In genomic region chr7:66352071-66352470, GRCh38 we compare ENCODE assay signal across 13 cellular contexts.
DNase-seq lines count a peak whose midpoint lies in the region; ATAC-seq and TF ChIP-seq lines count a peak whose summit lies in the region.
"Had no signal": no experiment of that assay in that cellular context is flagged by ENCODE, and none has a peak within 500 bp of the region (broad histone marks: within the 10 kb centered on the region; RNA-seq: fewer than 3 reads in every experiment).

No MANE protein-coding gene starts in this region.

- 7 to 10% methylated on average over 4 of the region's 4 CpGs for WGBS in aorta, 2 donors

- intact Hi-C loops in aorta (cut with DNase I) = loop anchor here in 1 of 2 donors (5.0 kb wide), 1 partner anchor 145 kb away; the partner anchor contains the start of gene TPST1
- intact Hi-C loops in activated T-helper 2 cell treated with anti-CD3 and anti-CD28 coated beads, Interferon-gamma antibody, Interleukin-2, Interleukin-4, amounts not matched to agents 10 μg/mL and 5 μg/mL and 100 μg/mL, durations not matched to agents 14 hours and 24 hours and 36 hours (cut with micrococcal nuclease) = no loop called here

- DNase-seq in EL (peak; percentile 23), RWPE1 (ENCODE audit: low spot score) (peak; percentile 19), epithelial cell of proximal tubule (ENCODE audit: low read depth) (peak; percentile 20), aorta (no peak), NCI-H1092 (lab: John Stamatoyannopoulos, UW) (no peak)
- no peak for DNase-seq in activated T-helper 2 cell treated with anti-CD3 and anti-CD28 coated beads, Interferon-gamma antibody, Interleukin-2, Interleukin-4, amounts not matched to agents 10 μg/mL and 5 μg/mL and 100 μg/mL, durations not matched to agents 14 hours and 24 hours and 36 hours (ENCODE audit: low spot score)
- DNase-seq: activated T-cell treated with anti-CD3 and anti-CD28 coated beads, Interleukin-2, amount 50 U/mL, for 4 hours; DMS 273 treated with DMSO at 0.1 percent for 48 hours; NCI-H1417 treated with DMSO at 0.1 percent for 48 hours had no signal

- no peak overlapping the region for H3K27ac Mint-ChIP-seq in activated T-helper 2 cell treated with anti-CD3 and anti-CD28 coated beads, Interferon-gamma antibody, Interleukin-2, Interleukin-4, amounts not matched to agents 10 μg/mL and 5 μg/mL and 100 μg/mL, durations not matched to agents 14 hours and 24 hours and 36 hours
- H3K27ac Mint-ChIP-seq: natural killer cell treated with Interleukin-12 subunit alpha and Interleukin-12 subunit beta and Interleukin-15 and Interleukin-18, amount 100 ng/mL, for 72 hours had no signal

- H3K27me3 ChIP-seq in muscle layer of duodenum (ENCODE audit: low read depth, low read length) (no peaks in the 10 kb centered on the region), aorta (ENCODE audit: control insufficient read depth in 1 of 2, insufficient read depth in 2 of 2, low read length in 1 of 2) (no peaks in the 10 kb centered on the region)

- H3K4me3 ChIP-seq in epithelial cell of proximal tubule (ENCODE audit: low read depth, low read length) (peak overlapping the region; percentile 18), muscle layer of duodenum (ENCODE audit: low read depth in 1 of 2, low read length in 2 of 2) (no peak overlapping the region), aorta (ENCODE audit: low read length in 2 of 2) (no peak overlapping the region)

- POLR2A ChIA-PET in RWPE1 (lab: Yijun Ruan, JAX; ENCODE audit: low non-redundant PET) = no interaction called here

- no peaks in the 10 kb centered on the region for H3K36me3 ChIP-seq in muscle layer of duodenum (ENCODE audit: control insufficient read depth in 1 of 2, insufficient read depth in 2 of 2, low read length in 2 of 2)
- H3K36me3 ChIP-seq in aorta (ENCODE audit: control insufficient read depth in 1 of 2, insufficient read depth in 2 of 2, low read length in 1 of 2) = no peaks in the 10 kb centered on the region

- no peaks in the 10 kb centered on the region for H3K27me3 Mint-ChIP-seq in activated T-helper 2 cell treated with anti-CD3 and anti-CD28 coated beads, Interferon-gamma antibody, Interleukin-2, Interleukin-4, amounts not matched to agents 10 μg/mL and 5 μg/mL and 100 μg/mL, durations not matched to agents 14 hours and 24 hours and 36 hours (ENCODE audit: low read depth)

- H3K4me3 Mint-ChIP-seq in activated T-helper 2 cell treated with anti-CD3 and anti-CD28 coated beads, Interferon-gamma antibody, Interleukin-2, Interleukin-4, amounts not matched to agents 10 μg/mL and 5 μg/mL and 100 μg/mL, durations not matched to agents 14 hours and 24 hours and 36 hours (ENCODE audit: low read depth) = no peak overlapping the region
- H3K4me3 Mint-ChIP-seq: activated T-cell treated with anti-CD3 and anti-CD28 coated beads, Interleukin-2, amount 50 U/mL, for 4 hours; natural killer cell treated with Interleukin-12 subunit alpha and Interleukin-12 subunit beta and Interleukin-15 and Interleukin-18, amount 100 ng/mL, for 72 hours had no signal

- ATAC-seq in aorta (ENCODE audit: low FRiP score) = no peak
- no peak for ATAC-seq in HG02938 (IDR thresholded peaks at IDR 0.05; ENCODE audit: unreplicated experiment)
- ATAC-seq: activated T-cell treated with anti-CD3 and anti-CD28 coated beads, Interleukin-2, amount 50 U/mL, for 4 hours; esophagus mucosa; natural killer cell treated with Interleukin-12 subunit alpha and Interleukin-12 subunit beta and Interleukin-15 and Interleukin-18, amount 100 ng/mL, for 72 hours had no signal

- H3K9me3 ChIP-seq in muscle layer of duodenum (ENCODE audit: control insufficient read depth in 1 of 2, low read length in 2 of 2) (peaks cover 0 to 4% of the 10 kb centered on the region in 2 donors), aorta (ENCODE audit: control insufficient read depth, low read length) (no peaks in the 10 kb centered on the region)

- H3K9me3 Mint-ChIP-seq in activated T-helper 2 cell treated with anti-CD3 and anti-CD28 coated beads, Interferon-gamma antibody, Interleukin-2, Interleukin-4, amounts not matched to agents 10 μg/mL and 5 μg/mL and 100 μg/mL, durations not matched to agents 14 hours and 24 hours and 36 hours = no peaks in the 10 kb centered on the region
- H3K9me3 Mint-ChIP-seq: activated T-cell treated with anti-CD3 and anti-CD28 coated beads, Interleukin-2, amount 50 U/mL, for 4 hours; natural killer cell treated with Interleukin-12 subunit alpha and Interleukin-12 subunit beta and Interleukin-15 and Interleukin-18, amount 100 ng/mL, for 72 hours had no signal

- no peaks in the 10 kb centered on the region for H3K4me1 Mint-ChIP-seq in activated T-helper 2 cell treated with anti-CD3 and anti-CD28 coated beads, Interferon-gamma antibody, Interleukin-2, Interleukin-4, amounts not matched to agents 10 μg/mL and 5 μg/mL and 100 μg/mL, durations not matched to agents 14 hours and 24 hours and 36 hours (ENCODE audit: low read depth)

- no peak overlapping the region for H3K27ac ChIP-seq in RWPE1
- H3K27ac ChIP-seq in muscle layer of duodenum (ENCODE audit: low read length) = peak overlapping the region; percentile 16
- H3K27ac ChIP-seq in aorta (ENCODE audit: low read depth in 1 of 2, low read length in 2 of 2) = no peak overlapping the region

- TF ChIP-seq CTCF in RWPE1 (conservative IDR thresholded peaks at IDR 0.05; ENCODE audit: low read depth) (no peak), epithelial cell of proximal tubule (conservative IDR thresholded peaks at IDR 0.05; ENCODE audit: low read depth, low read length) (peak; percentile 2)

- CTCF ChIA-PET in RWPE1 (lab: Yijun Ruan, JAX) = no interaction called here

- H3K4me1 ChIP-seq in muscle layer of duodenum (ENCODE audit: control insufficient read depth in 1 of 2, insufficient read depth in 2 of 2, low read length in 2 of 2) (peaks cover 0 to 3% of the 10 kb centered on the region in 2 donors), aorta (ENCODE audit: control insufficient read depth in 1 of 2, insufficient read depth in 2 of 2, low read length in 2 of 2) (no peaks in the 10 kb centered on the region)

- H3K36me3 Mint-ChIP-seq in activated T-helper 2 cell treated with anti-CD3 and anti-CD28 coated beads, Interferon-gamma antibody, Interleukin-2, Interleukin-4, amounts not matched to agents 10 μg/mL and 5 μg/mL and 100 μg/mL, durations not matched to agents 14 hours and 24 hours and 36 hours (ENCODE audit: low read depth) = no peaks in the 10 kb centered on the region
- H3K36me3 Mint-ChIP-seq: natural killer cell treated with Interleukin-12 subunit alpha and Interleukin-12 subunit beta and Interleukin-15 and Interleukin-18, amount 100 ng/mL, for 72 hours had no signal

Comparison
In these comparisons a context has a peak if more than half of its experiments do, and no peak if none do; other contexts are left out.
1. DNase-seq: peak in EL (single experiment), RWPE1 (single experiment) and epithelial cell of proximal tubule (single experiment); none in aorta (0 of 2), NCI-H1092 (single experiment) and activated T-helper 2 cell treated with anti-CD3 and anti-CD28 coated beads, Interferon-gamma antibody, Interleukin-2, Interleukin-4, amounts not matched to agents 10 μg/mL and 5 μg/mL and 100 μg/mL, durations not matched to agents 14 hours and 24 hours and 36 hours (single experiment).